13 cellular contexts compared by ENCODE assay signal in the genomic region with DNA sequence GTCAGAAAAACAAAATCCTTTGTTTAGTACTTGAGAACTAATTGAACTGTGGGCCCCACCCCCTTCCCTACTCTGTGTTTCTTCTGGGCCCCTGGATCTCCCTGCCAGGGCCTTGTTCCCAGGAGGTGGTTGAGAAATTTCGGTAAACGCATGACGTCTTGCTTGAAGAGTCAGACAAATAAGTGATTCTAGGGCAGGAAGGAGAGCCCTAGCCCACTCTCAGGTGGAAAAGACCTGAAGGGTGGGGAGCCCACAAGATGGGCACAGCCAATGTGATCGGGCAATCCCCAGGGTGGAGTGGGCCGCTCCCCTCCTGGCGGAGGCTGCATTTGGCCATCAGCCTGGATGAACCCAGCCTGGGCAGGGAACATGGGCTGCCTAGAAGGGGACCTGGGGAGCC. TPM values are rescaled to one million over a fixed set of nuclear protein-coding genes. Genes with fewer than 3 reads are reported as not detected.
DNase-seq lines count a peak whose midpoint lies in the region; ATAC-seq and TF ChIP-seq lines count a peak whose summit lies in the region.
"Had no signal": no experiment of that assay in that cellular context is flagged by ENCODE, and none has a peak within 500 bp of the region (broad histone marks: within the 10 kb centered on the region; RNA-seq: fewer than 3 reads in every experiment).

No MANE protein-coding gene starts in this region.

- H3K27me3 Mint-ChIP-seq in T-cell (peaks cover 17 to 26% of the 10 kb centered on the region in 2 donors), HFFc6 (ENCODE audit: insufficient read depth) (peaks cover 9% of the 10 kb centered on the region)

- H3K4me1 Mint-ChIP-seq in T-cell (peaks cover 0 to 3% (median 0%) of the 10 kb centered on the region in 3 donors), HFFc6 (ENCODE audit: low read depth) (peaks cover 8% of the 10 kb centered on the region)
- H3K4me1 Mint-ChIP-seq: activated CD4-positive, alpha-beta T cell treated with anti-CD3 and anti-CD28 coated beads for 36 hours had no signal

- ATAC-seq in T-cell (replicated peaks in 1 of 4) = no peak
- ATAC-seq: activated CD4-positive, alpha-beta T cell treated with anti-CD3 and anti-CD28 coated beads for 36 hours; CD8-positive, alpha-beta T cell; psoas muscle had no signal

- H3K9me3 ChIP-seq in GM23248 (ENCODE audit: low read depth) (no peaks in the 10 kb centered on the region), PC-9 (ENCODE audit: insufficient read depth, low read depth) (no peaks in the 10 kb centered on the region), neuronal stem cell (replicated peaks in 1 of 2; ENCODE audit: control insufficient read depth in 2 of 2, insufficient read depth in 1 of 2, low read depth in 1 of 2, low read length in 2 of 2) (no peaks in the 10 kb centered on the region)
- H3K9me3 ChIP-seq: psoas muscle had no signal

- no peak overlapping the region for H3K14ac ChIP-seq in neuronal stem cell (ENCODE audit: low read length)

- no peaks in the 10 kb centered on the region for H3K36me3 Mint-ChIP-seq in T-cell
- H3K36me3 Mint-ChIP-seq in HFFc6 (ENCODE audit: low read depth) = no peaks in the 10 kb centered on the region
- H3K36me3 Mint-ChIP-seq: CD8-positive, alpha-beta T cell had no signal

- H3K27ac Mint-ChIP-seq in T-cell = no peak overlapping the region
- H3K27ac Mint-ChIP-seq in HFFc6 = no peak overlapping the region
- H3K27ac Mint-ChIP-seq: activated CD4-positive, alpha-beta T cell treated with anti-CD3 and anti-CD28 coated beads for 36 hours; CD8-positive, alpha-beta T cell had no signal

- H3K4ac ChIP-seq in neuronal stem cell (ENCODE audit: low read length) = no peak overlapping the region

- peak overlapping the region; percentile 32 for H2BK15ac ChIP-seq in neuronal stem cell (ENCODE audit: low read length)

- H2AFZ ChIP-seq in GM23248 (no peak overlapping the region), PC-9 (no peak overlapping the region), neuronal stem cell (ENCODE audit: low read length) (no peak overlapping the region)

- no peaks in the 10 kb centered on the region for H3K79me1 ChIP-seq in neuronal stem cell (ENCODE audit: low read depth, low read length)

- H3K9ac ChIP-seq in GM23248 = no peak overlapping the region
- no peak overlapping the region for H3K9ac ChIP-seq in neuronal stem cell (ENCODE audit: low read depth, low read length, poor library complexity)

- TSS peak; percentile 44 for BruUV-seq in PC-9 (replicated peaks; lab: Mats Ljungman, UMichigan)

- CTCF ChIA-PET in PC-9 (lab: Charles Lee) (interaction anchor here (1.0 kb wide), 1 partner anchor 12 kb away, joined by 5 read pairs; no protein-coding TSS in a partner anchor), T-cell (lab: Charles Lee) (no interaction called here)

- POLR2A ChIA-PET in PC-9 (lab: Charles Lee; ENCODE audit: unreplicated experiment) = interaction anchor here (1.5 kb wide), 1 partner anchor 15 kb away, joined by 6 read pairs; no protein-coding TSS in a partner anchor
- POLR2A ChIA-PET in T-cell (lab: Charles Lee) = no interaction called here

- no peaks in the 10 kb centered on the region for H3K36me3 ChIP-seq in GM23248 (ENCODE audit: low read depth)
- no peaks in the 10 kb centered on the region for H3K36me3 ChIP-seq in PC-9 (ENCODE audit: low read depth)
- no peaks in the 10 kb centered on the region for H3K36me3 ChIP-seq in neuronal stem cell (replicated peaks in 1 of 2; ENCODE audit: control insufficient read depth in 2 of 2, insufficient read depth in 2 of 2, low read length in 2 of 2)

- H4K20me1 ChIP-seq in GM23248 (ENCODE audit: insufficient read depth) (no peaks in the 10 kb centered on the region), PC-9 (ENCODE audit: insufficient read depth) (no peaks in the 10 kb centered on the region)

- H3K4me3 ChIP-seq in GM23248 (no peak overlapping the region), PC-9 (peak overlapping the region; percentile 22; the same call in 1 of the 2 replicates), neuronal stem cell (ENCODE audit: low read length in 2 of 2) (peak overlapping the region in 1 of 2 donors; percentile 19)
- H3K4me3 ChIP-seq: psoas muscle had no signal

- no peak overlapping the region for H3K23ac ChIP-seq in neuronal stem cell (ENCODE audit: low read depth, low read length, poor library complexity)

- H3K79me2 ChIP-seq in GM23248 (ENCODE audit: insufficient read depth) (no peaks in the 10 kb centered on the region), PC-9 (ENCODE audit: low read depth) (no peaks in the 10 kb centered on the region)

- no peaks in the 10 kb centered on the region for H3K9me3 Mint-ChIP-seq in T-cell
- no peaks in the 10 kb centered on the region for H3K9me3 Mint-ChIP-seq in HFFc6
- H3K9me3 Mint-ChIP-seq: CD8-positive, alpha-beta T cell had no signal

- H3K4me2 ChIP-seq in GM23248 (ENCODE audit: unreplicated experiment) = no peak overlapping the region
- H3K4me2 ChIP-seq in PC-9 = peak overlapping the region; percentile 74
- H3K4me2 ChIP-seq in neuronal stem cell (ENCODE audit: insufficient read depth, low read length, poor library complexity, severe bottlenecking) = no peak overlapping the region

- H2BK120ac ChIP-seq in neuronal stem cell (ENCODE audit: low read depth, low read length) = no peak overlapping the region

- H3K27me3 ChIP-seq in GM23248 (replicated peaks; ENCODE audit: insufficient read depth) (no peaks in the 10 kb centered on the region; the same call in 1 of the 2 replicates), PC-9 (ENCODE audit: insufficient read depth, low read depth) (no peaks in the 10 kb centered on the region), neuronal stem cell (ENCODE audit: control insufficient read depth in 3 of 3, insufficient read depth in 3 of 3, low read depth in 1 of 3, low read length in 3 of 3) (peaks cover 0 to 3% (median 0%) of the 10 kb centered on the region in 3 experiments)

- H4K91ac ChIP-seq in neuronal stem cell (ENCODE audit: low read depth, low read length, poor library complexity) = peak overlapping the region; percentile 34

- peak overlapping the region; percentile 29 for H4K8ac ChIP-seq in neuronal stem cell (ENCODE audit: low read depth, low read length)

- peak overlapping the region; percentile 11 for H2AK5ac ChIP-seq in neuronal stem cell (ENCODE audit: low read depth, low read length)

- H2BK5ac ChIP-seq in neuronal stem cell (ENCODE audit: low read length) = peak overlapping the region; percentile 4

- in situ Hi-C loops in GM23248 (cut with MboI) = no loop called here

- H3F3A ChIP-seq in GM23248 (ENCODE audit: insufficient read depth) = no peaks in the 10 kb centered on the region
- peaks cover 65% of the 10 kb centered on the region for H3F3A ChIP-seq in PC-9 (ENCODE audit: insufficient read depth, low read depth)

- H3K4me3 Mint-ChIP-seq in T-cell = no peak overlapping the region
- H3K4me3 Mint-ChIP-seq in HFFc6 = no peak overlapping the region
- H3K4me3 Mint-ChIP-seq: activated CD4-positive, alpha-beta T cell treated with anti-CD3 and anti-CD28 coated beads for 36 hours; CD8-positive, alpha-beta T cell had no signal

- DNase-seq in GM23248 (peak; percentile 22), PC-9 (peak in 1 of 2 experiments; percentile 70), fibroblast of peridontal ligament (ENCODE audit: extremely low read depth) (peak; percentile 31), neuronal stem cell (ENCODE audit: low spot score) (no peak), AG20443 (ENCODE audit: low spot score) (no peak), NCI-H2107 treated with DMSO at 0.1 percent for 48 hours (lab: John Stamatoyannopoulos, UW; ENCODE audit: unreplicated experiment) (no peak), T-cell (no peak), HFFc6 (no peak)
- DNase-seq: activated CD4-positive, alpha-beta T cell treated with anti-CD3 and anti-CD28 coated beads for 36 hours; activated gamma-delta T cell; CD8-positive, alpha-beta T cell; NCI-H1092 had no signal

- H3K9me2 ChIP-seq in GM23248 (ENCODE audit: insufficient read depth) = no peaks in the 10 kb centered on the region
- no peaks in the 10 kb centered on the region for H3K9me2 ChIP-seq in PC-9 (ENCODE audit: insufficient read depth)

- no peak for TF ChIP-seq CTCF in PC-9 (conservative IDR thresholded peaks at IDR 0.05)
- TF ChIP-seq CTCF in HFFc6 (IDR thresholded peaks at IDR 0.05) = no peak

- H2BK12ac ChIP-seq in neuronal stem cell (ENCODE audit: low read length) = peak overlapping the region; percentile 27

- H3K4me1 ChIP-seq in GM23248 (ENCODE audit: insufficient read depth) (no peaks in the 10 kb centered on the region), PC-9 (replicated peaks; ENCODE audit: insufficient read depth) (peaks cover 90% of the 10 kb centered on the region), neuronal stem cell (ENCODE audit: control insufficient read depth in 2 of 2, insufficient read depth in 1 of 2, low read depth in 1 of 2, low read length in 2 of 2) (peaks cover 20 to 22% of the 10 kb centered on the region in 2 donors)

- 58 to 62% methylated on average over 6 of the region's 6 CpGs for WGBS in GM23248 (ENCODE audit: low coverage in 1 of 2, low lambda C conversion rate in 2 of 2, missing lambda C conversion rate in 2 of 2), 2 experiments
- WGBS in neuronal stem cell (ENCODE audit: extremely low coverage in 2 of 2, insufficient read length in 2 of 2, insufficient replicate concordance in 1 of 2), 2 donors = no CpG with 5 or more reads among the region's 6 CpGs

- intact Hi-C loops in PC-9 (cut with micrococcal nuclease; ENCODE audit: unreplicated experiment) = loop anchor here (2.0 kb wide), 1 partner anchor 14 kb away; no protein-coding TSS in a partner anchor

- peak overlapping the region; percentile 92 for H3K18ac ChIP-seq in neuronal stem cell (ENCODE audit: low read length)

- H3K27ac ChIP-seq in GM23248 = no peak overlapping the region
- H3K27ac ChIP-seq in PC-9 = peak overlapping the region; percentile 99
- no peak overlapping the region for H3K27ac ChIP-seq in neuronal stem cell (replicated peaks; ENCODE audit: low read length)
- H3K27ac ChIP-seq: psoas muscle had no signal

RNA-seq across cellular contexts. Expression of a gene that starts 16.8 kb away (rescaled TPM):
- not detected in 2 replicates for total RNA-seq in GM23248 (2014; rRNA removed; shearing (Covaris generic))
- not detected in 2 replicates for polyA plus RNA-seq in GM23248 (2016; fragmentation: Nextera tagmentation; extraction: Ambion mirVana)
- 19.8 and 22.5 TPM in 2 replicates for total RNA-seq in PC-9 (2021)
- polyA plus RNA-seq in neuronal stem cell (2013, experiment 1 of 2) = 1.2 TPM
- 1.2 TPM for polyA plus RNA-seq in neuronal stem cell (2013, experiment 2 of 2)
- total RNA-seq in T-cell = under 1 TPM in 1 of 5 donors, not detected in 4; 0.12 TPM
- total RNA-seq in HFFc6 (2021; fragmentation: NEBNext Ultra II Directional; extraction: Animal tissue kit (Norgen Biotek cat#: 25700)) = under 1 TPM in 5 of 6 experiments, not detected in 1; 0.08 to 0.20 (median 0.16) TPM
- total RNA-seq: activated CD4-positive, alpha-beta T cell treated with anti-CD3 and anti-CD28 coated beads for 36 hours; CD8-positive, alpha-beta T cell had no signal

RNA-seq across cellular contexts. Expression of a gene that starts 59.1 kb away (rescaled TPM):
- 8.1 and 9.1 TPM in 2 replicates for total RNA-seq in GM23248 (2014; rRNA removed; shearing (Covaris generic))
- 17.6 and 19.8 TPM in 2 replicates for polyA plus RNA-seq in GM23248 (2016; fragmentation: Nextera tagmentation; extraction: Ambion mirVana)
- 20.5 and 22.6 TPM in 2 replicates for total RNA-seq in PC-9 (2021)
- 21.2 TPM for polyA plus RNA-seq in neuronal stem cell (2013, experiment 1 of 2)
- 22.1 TPM for polyA plus RNA-seq in neuronal stem cell (2013, experiment 2 of 2)
- 10 to 100 TPM; 37.0 to 53.8 (median 46.3) TPM for total RNA-seq in T-cell
- total RNA-seq in HFFc6 (2021; fragmentation: NEBNext Ultra II Directional; extraction: Animal tissue kit (Norgen Biotek cat#: 25700)) = 10 to 100 TPM; 58.9 to 68.2 (median 65.0) TPM

Comparison
In these comparisons a context has a peak if more than half of its experiments do, and no peak if none do; other contexts are left out.
1. DNase-seq: peak in GM23248 (single experiment) and fibroblast of peridontal ligament (single experiment); none in neuronal stem cell (single experiment), AG20443 (single experiment), NCI-H2107 treated with DMSO at 0.1 percent for 48 hours (single experiment), T-cell (0 of 34) and HFFc6 (single experiment).
2. RNA of a gene that starts 16.8 kb away (total RNA-seq): 19.8 to 22.5 TPM in PC-9; 0.08 to 0.20 TPM in HFFc6, 0.12 TPM in T-cell and not detected in GM23248; every median in the first group is over 10 times any median in the second.